In genomic region chr19:50008532-50008931, GRCh38 we compare ENCODE assay signal across 11 cellular contexts. TPM values are rescaled to one million over a fixed set of nuclear protein-coding genes. Genes with fewer than 3 reads are reported as not detected.
A peak's percentile ranks its signal among the peaks of the same experiment; 100 is the strongest.
DNase-seq lines count a peak whose midpoint lies in the region; ATAC-seq, FAIRE-seq and TF ChIP-seq lines count a peak whose summit lies in the region.
"Had no signal": no experiment of that assay in that cellular context is flagged by ENCODE, and none has a peak within 500 bp of the region (broad histone marks: within the 10 kb centered on the region; RNA-seq: fewer than 3 reads in every experiment).

No MANE protein-coding gene starts in this region.

- POLR2A ChIA-PET in A549 (lab: Yijun Ruan, JAX): no interaction called here
- POLR2A ChIA-PET in Panc1 (lab: Charles Lee): no interaction called here

- DNase-seq in A549 (ENCODE audit: low read depth in 1 of 2, low spot score in 1 of 2): peak in 1 of 2 experiments; percentile 33
- DNase-seq in EH (ENCODE audit: low read depth): peak; percentile 8
- no peak for DNase-seq in Panc1 (ENCODE audit: low read depth, low spot score)
- DNase-seq in foreskin fibroblast: peak in 1 of 2 donors; percentile 30
- no peak for DNase-seq in occipital lobe (lab: John Stamatoyannopoulos, UW)
- DNase-seq in NCI-H510A (lab: John Stamatoyannopoulos, UW): no peak
- DNase-seq: DMS153 had no signal

- TF ChIP-seq POLR2A in A549 (IDR thresholded peaks at IDR 0.05; ENCODE audit: low read length): no peak

- TF ChIP-seq CTCF in A549 (IDR thresholded peaks at IDR 0.05): peak; percentile 29; the same call in 1 of the 3 replicates
- TF ChIP-seq CTCF in Panc1 (IDR thresholded peaks at IDR 0.05): no peak; the same call in 1 of the 2 replicates
- TF ChIP-seq CTCF in foreskin fibroblast (IDR thresholded peaks at IDR 0.05; ENCODE audit: low read depth, low read length): peak; percentile 20

- FAIRE-seq in A549 (lab: Jason Lieb, UNC): no peak

- H3K27ac ChIP-seq in A549 (no peak overlapping the region), Panc1 (ENCODE audit: low read length) (no peak overlapping the region)
- H3K27ac ChIP-seq: hepatocyte had no signal

- ATAC-seq in A549: peak in 1 of 2 experiments; percentile 47; a peak in 3 of 6 replicates
- peak; percentile 54; the same call in 1 of the 2 replicates for ATAC-seq in Panc1
- no peak for ATAC-seq in GM21447 (IDR thresholded peaks at IDR 0.05; ENCODE audit: unreplicated experiment)
- no peak for ATAC-seq in GM18517 (IDR thresholded peaks at IDR 0.05; ENCODE audit: unreplicated experiment)

- H3K4me2 ChIP-seq in A549: no peak overlapping the region
- H3K4me2 ChIP-seq: hepatocyte had no signal

- peak in 1 of 2 experiments; percentile 45; a peak in 2 of 5 replicates for TF ChIP-seq RAD21 in A549 (conservative IDR thresholded peaks at IDR 0.05 in 1 of 2, IDR thresholded peaks at IDR 0.05 in 1 of 2)

- intact Hi-C loops in Panc1 (cut with micrococcal nuclease; ENCODE audit: unreplicated experiment): no loop called here

- no peaks in the 10 kb centered on the region for H3K27me3 ChIP-seq in Panc1 (ENCODE audit: control insufficient read depth, insufficient read depth, low read length)
- H3K27me3 ChIP-seq: hepatocyte had no signal

- H3K9me3 ChIP-seq in A549 (no peaks in the 10 kb centered on the region), Panc1 (ENCODE audit: control insufficient read depth, insufficient read depth, low read depth, low read length) (no peaks in the 10 kb centered on the region)

- CTCF ChIA-PET in A549 (lab: Yijun Ruan, JAX): interaction anchor here (0.6 to 1.4 kb wide), 6 partner anchors 9 to 127 kb away, joined by 3 to 5 read pairs (median 4); no protein-coding TSS in a partner anchor
- CTCF ChIA-PET in Panc1 (lab: Charles Lee): no interaction called here

- no TSS peak for BruUV-seq in Panc1 (replicated peaks; lab: Mats Ljungman, UMichigan)

- peaks cover 15% of the 10 kb centered on the region for H3K4me1 ChIP-seq in A549
- no peaks in the 10 kb centered on the region for H3K4me1 ChIP-seq in Panc1 (ENCODE audit: control insufficient read depth, insufficient read depth, low read length)

- TF ChIP-seq EP300 in A549 (IDR thresholded peaks at IDR 0.05): no peak

- no peaks in the 10 kb centered on the region; the same call in 1 of the 2 replicates for H3K36me3 ChIP-seq in Panc1 (ENCODE audit: control insufficient read depth, insufficient read depth, low read length)

- no peak overlapping the region for H3K4me3 ChIP-seq in A549
- H3K4me3 ChIP-seq in Panc1 (ENCODE audit: low read depth in 2 of 2, low read length in 2 of 2): no peak overlapping the region
- no peak overlapping the region for H3K4me3 ChIP-seq in foreskin fibroblast (ENCODE audit: low read depth in 1 of 2, low read length in 2 of 2)
- H3K4me3 ChIP-seq: hepatocyte had no signal

- in situ Hi-C loops in Panc1 (cut with HindIII; ENCODE audit: low pct_unique_long_range_greater_than_20kb, low sequenced_read_pairs): no loop called here

- 76% methylated on average over 10 of the region's 10 CpGs for WGBS in A549 (ENCODE audit: missing lambda C conversion rate)

TF ChIP-seq in A549, 52 proteins besides CTCF, POLR2A, EP300 and RAD21:
- TF ChIP-seq PBX3 (IDR thresholded peaks at IDR 0.05): no peak
- TF ChIP-seq SMC3 (IDR thresholded peaks at IDR 0.05): 0 out of 3 replicates have a peak, but pooled peaks have one; percentile 26

RNA-seq across cellular contexts. Expression of gene VRK3, which starts 16.6 kb away (rescaled TPM):
- polyA plus RNA-seq in A549 (2011; rRNA removed) (37.4 and 45.2 TPM in 2 replicates), A549 (2017; fragmentation: RNase III; extraction: RNeasy Plus Mini Kit Qiagen cat#74134 plus additional on column Dnase treatment) (33.3 to 35.4 TPM (median 35.2 TPM) in 3 replicates)
- polyA plus RNA-seq in A549 (2012; cell fraction: cytosol; rRNA removed): 28.5 and 33.6 TPM in 2 replicates
- polyA plus RNA-seq in A549 (2012; cell fraction: nucleus; rRNA removed): 33.2 and 36.8 TPM in 2 replicates
- 32.7 and 35.7 TPM in 2 replicates for polyA minus RNA-seq in A549 (2011; rRNA and poly(A)+ RNA removed)
- total RNA-seq in Panc1 (2021; ENCODE audit: unreplicated experiment) (32.6 TPM), occipital lobe (18.4 TPM)
- 20.2 TPM for polyA plus RNA-seq in Panc1 (2012; ENCODE audit: insufficient read length)

RNA-seq across cellular contexts. Expression of gene ZNF473, which starts 17.3 kb away (rescaled TPM):
- polyA plus RNA-seq in A549 (2011; rRNA removed): 17.0 and 20.0 TPM in 2 replicates
- 5.6 and 5.9 TPM in 2 replicates for polyA plus RNA-seq in A549 (2012; cell fraction: cytosol; rRNA removed)
- polyA plus RNA-seq in A549 (2012; cell fraction: nucleus; rRNA removed): 8.8 and 9.0 TPM in 2 replicates
- 6.2 to 6.9 TPM (median 6.8 TPM) in 3 replicates for polyA plus RNA-seq in A549 (2017; fragmentation: RNase III; extraction: RNeasy Plus Mini Kit Qiagen cat#74134 plus additional on column Dnase treatment)
- polyA minus RNA-seq in A549 (2011; rRNA and poly(A)+ RNA removed): 33.4 and 37.4 TPM in 2 replicates
- total RNA-seq in Panc1 (2021; ENCODE audit: unreplicated experiment): 11.7 TPM
- 6.6 TPM for polyA plus RNA-seq in Panc1 (2012; ENCODE audit: insufficient read length)
- total RNA-seq in occipital lobe: 11.5 TPM

RNA-seq across cellular contexts. Expression of gene SIGLEC11, which starts 47.6 kb away (rescaled TPM):
- polyA plus RNA-seq in A549 (2011; rRNA removed) (not detected in 2 replicates), A549 (2017; fragmentation: RNase III; extraction: RNeasy Plus Mini Kit Qiagen cat#74134 plus additional on column Dnase treatment) (not detected in 3 replicates)
- polyA plus RNA-seq in A549 (2012; cell fraction: cytosol; rRNA removed): not detected in 2 replicates
- not detected in 2 replicates for polyA plus RNA-seq in A549 (2012; cell fraction: nucleus; rRNA removed)
- polyA minus RNA-seq in A549 (2011; rRNA and poly(A)+ RNA removed): not detected in 2 replicates
- total RNA-seq in Panc1 (2021; ENCODE audit: unreplicated experiment) (not detected), occipital lobe (0.31 TPM)
- polyA plus RNA-seq in Panc1 (2012; ENCODE audit: insufficient read length): not detected
- total RNA-seq: T-helper 2 cell treated with Interferon-gamma antibody and Interleukin-4, amounts not matched to agents 100 ng/mL and 5 ng/mL, for 36 hours had no signal
